In genomic region chr1:203272633-203273205, GRCh38 we compare ENCODE assay signal across 2 cellular contexts.
TF ChIP-seq lines count a peak whose summit lies in the region.

No MANE protein-coding gene starts in this region.

TF ChIP-seq in H1, 55 proteins besides CTCF, POLR2A, EP300 and RAD21:
- no peak for TF ChIP-seq FOSL1 (IDR thresholded peaks at IDR 0.05; ENCODE audit: insufficient read depth, low read depth, low read length)
- TF ChIP-seq E2F6 (IDR thresholded peaks at IDR 0.05) = no peak
- no peak for TF ChIP-seq SAP30 (IDR thresholded peaks at IDR 0.05; ENCODE audit: insufficient read depth, insufficient replicate concordance, low read length)

TF ChIP-seq in GM12891, 5 proteins besides CTCF, POLR2A, EP300 and RAD21:
- TF ChIP-seq POU2F2 (IDR thresholded peaks at IDR 0.05; ENCODE audit: low read depth, low read length) = no peak
- TF ChIP-seq TAF1 (IDR thresholded peaks at IDR 0.05; ENCODE audit: low read depth, low read length) = no peak
- TF ChIP-seq SPI1 (IDR thresholded peaks at IDR 0.05; ENCODE audit: low read depth, low read length) = no peak
- TF ChIP-seq PAX5 (IDR thresholded peaks at IDR 0.05; ENCODE audit: insufficient read depth, low read length, severe bottlenecking) = no peak
